19 cellular contexts compared by ENCODE assay signal in the genomic region with DNA sequence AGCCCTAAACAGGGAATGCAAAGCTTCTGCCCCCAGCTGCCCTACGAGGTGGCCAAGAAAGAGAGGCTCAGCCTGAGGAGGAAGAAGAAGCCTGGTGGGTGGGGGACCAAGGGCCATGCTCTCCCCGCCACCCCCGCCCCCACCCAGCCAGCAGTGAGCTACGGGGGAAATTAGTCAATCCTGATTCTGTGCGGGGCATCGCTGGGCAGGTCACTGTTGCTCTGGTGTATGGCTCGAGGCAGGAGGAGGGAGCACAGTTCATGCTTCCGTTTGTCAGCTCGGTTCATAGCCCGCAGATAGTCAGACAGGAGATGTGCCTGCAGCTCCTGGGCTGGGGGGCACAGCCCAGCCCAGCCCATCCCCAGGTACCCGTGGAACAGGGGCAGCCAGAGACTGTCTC. TPM values are rescaled to one million over a fixed set of nuclear protein-coding genes. Genes with fewer than 3 reads are reported as not detected.
"Had no signal": no experiment of that assay in that cellular context is flagged by ENCODE, and none has a peak within 500 bp of the region (broad histone marks: within the 10 kb centered on the region; RNA-seq: fewer than 3 reads in every experiment).

No MANE protein-coding gene starts in this region.

- H3K9me3 Mint-ChIP-seq: activated CD4-positive, alpha-beta memory T cell treated with anti-CD3 and anti-CD28 coated beads for 36 hours; activated naive CD4-positive, alpha-beta T cell treated with anti-CD3 and anti-CD28 coated beads, Interleukin-2, amount 50 U/mL, for 72 hours; activated T-cell treated with anti-CD3 and anti-CD28 coated beads, Interleukin-2, amount 50 U/mL, for 24 hours; immature natural killer cell; naive thymus-derived CD4-positive, alpha-beta T cell had no signal

- H3K9me3 ChIP-seq: body of pancreas, colonic mucosa, neutrophil, suprapubic skin had no signal

- H3K36me3 ChIP-seq: colonic mucosa, neutrophil, suprapubic skin, WERI-Rb-1 had no signal

- H3K36me3 Mint-ChIP-seq: activated CD4-positive, alpha-beta memory T cell treated with anti-CD3 and anti-CD28 coated beads for 36 hours; activated naive CD4-positive, alpha-beta T cell treated with anti-CD3 and anti-CD28 coated beads, Interleukin-2, amount 50 U/mL, for 72 hours had no signal

- H3K27me3 Mint-ChIP-seq: activated T-cell treated with anti-CD3 and anti-CD28 coated beads, Interleukin-2, amount 50 U/mL, for 24 hours had no signal

- H3K27ac ChIP-seq: body of pancreas, colonic mucosa, neutrophil, suprapubic skin, WERI-Rb-1 had no signal

- H3K4me1 ChIP-seq: colonic mucosa had no signal

- H3K27me3 ChIP-seq: body of pancreas, colonic mucosa had no signal

- ATAC-seq: activated naive CD4-positive, alpha-beta T cell treated with anti-CD3 and anti-CD28 coated beads, Interleukin-2, amount 50 U/mL, for 72 hours; body of pancreas; naive thymus-derived CD4-positive, alpha-beta T cell; stimulated activated naive CD8-positive, alpha-beta T cell treated with anti-CD3 and anti-CD28 coated beads, Interleukin-15, Interleukin-2, amounts not matched to agents 100 U/mL and 50 U/mL, for 24 hours had no signal

- DNase-seq: activated CD4-positive, alpha-beta memory T cell treated with anti-CD3 and anti-CD28 coated beads for 36 hours; caudate nucleus; colonic mucosa; effector CD8-positive, alpha-beta T cell; foreskin fibroblast; immature natural killer cell; naive thymus-derived CD4-positive, alpha-beta T cell; stimulated activated CD4-positive, alpha-beta T cell treated with anti-CD3 and anti-CD28 coated beads, Interleukin-4, amount 100 ng/mL, for 4 hours; stimulated activated CD8-positive, alpha-beta memory T cell treated with anti-CD3 and anti-CD28 coated beads, Interleukin-4, amount 100 ng/mL, for 48 hours; stimulated activated naive CD8-positive, alpha-beta T cell treated with anti-CD3 and anti-CD28 coated beads, Interleukin-15, Interleukin-2, amounts not matched to agents 100 U/mL and 50 U/mL, for 24 hours; WERI-Rb-1 had no signal

- H3K4me3 ChIP-seq: body of pancreas, colonic mucosa, lung, skin epidermis, suprapubic skin had no signal

- H3K27ac Mint-ChIP-seq: activated CD4-positive, alpha-beta memory T cell treated with anti-CD3 and anti-CD28 coated beads for 36 hours; activated T-cell treated with anti-CD3 and anti-CD28 coated beads, Interleukin-2, amount 50 U/mL, for 24 hours; naive thymus-derived CD4-positive, alpha-beta T cell had no signal

- H3K4me3 Mint-ChIP-seq: activated CD4-positive, alpha-beta memory T cell treated with anti-CD3 and anti-CD28 coated beads for 36 hours; activated T-cell treated with anti-CD3 and anti-CD28 coated beads, Interleukin-2, amount 50 U/mL, for 24 hours; immature natural killer cell; naive thymus-derived CD4-positive, alpha-beta T cell had no signal

RNA-seq across cellular contexts. Expression of a gene that starts 17.1 kb away (rescaled TPM):
- total RNA-seq: endothelial cell of umbilical vein had no signal
